In the genomic region with DNA sequence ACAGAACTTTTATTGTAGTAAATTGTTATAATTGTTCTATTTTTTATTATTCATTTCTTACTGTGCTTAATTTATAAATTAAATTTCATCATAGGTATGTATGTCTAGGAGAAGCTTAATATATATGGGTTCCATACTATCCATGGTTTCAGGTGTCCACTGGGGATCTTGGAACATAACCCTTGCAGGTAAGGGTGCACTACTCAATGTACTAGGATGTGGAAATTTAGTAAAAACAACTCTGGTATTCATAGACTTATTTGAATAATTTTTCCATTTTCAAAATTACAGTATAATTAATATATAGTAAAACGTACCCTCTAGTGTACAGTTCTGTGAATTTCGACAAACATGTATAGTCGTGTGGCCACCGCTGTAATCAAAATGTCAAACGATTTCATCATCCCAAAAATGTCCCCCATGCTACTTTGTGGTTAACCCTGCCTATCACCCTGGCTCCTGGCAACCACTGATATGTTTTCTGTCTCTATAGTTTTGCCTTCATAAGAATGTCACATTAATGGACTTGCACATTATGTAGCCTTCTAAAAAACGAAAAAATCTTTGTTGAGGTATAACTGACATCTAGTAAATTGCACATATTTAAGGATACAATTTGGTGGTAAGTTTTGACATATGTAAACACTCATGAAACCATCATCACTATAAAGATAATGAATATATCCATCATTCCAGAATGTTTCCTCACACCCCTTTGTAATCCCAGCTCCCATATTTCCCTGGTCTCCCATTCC, we compare ENCODE assay signal across 1 cellular context.
TF ChIP-seq lines count a peak whose summit lies in the region.

No MANE protein-coding gene starts in this region.

TF ChIP-seq in K562, 482 proteins besides CTCF, POLR2A, EP300 and RAD21 (continued from another document and continues in another):
- TF ChIP-seq HES1 (IDR thresholded peaks at IDR 0.05; ENCODE audit: low read depth), result peak; percentile 91
- TF ChIP-seq JUN (IDR thresholded peaks at IDR 0.05; ENCODE audit: borderline replicate concordance, low read depth, low read length), result peak; percentile 62
- no peak for TF ChIP-seq JUN (CRISPR knock-in tag; IDR thresholded peaks at IDR 0.05; ENCODE audit: borderline replicate concordance)
- TF ChIP-seq NCOA2 (IDR thresholded peaks at IDR 0.05; ENCODE audit: partially characterized antibody in 2 of 2), result peak; percentile 62 to 69
- no peak for TF ChIP-seq ZNF384 (IDR thresholded peaks at IDR 0.05; ENCODE audit: low read depth, low read length)
- TF ChIP-seq CHD2 (IDR thresholded peaks at IDR 0.05; ENCODE audit: low read depth, low read length), result no peak
- TF ChIP-seq SNAPC5 (CRISPR knock-in tag; IDR thresholded peaks at IDR 0.05), result no peak
- no peak for TF ChIP-seq MCM7 (IDR thresholded peaks at IDR 0.05)
- no peak for TF ChIP-seq NRF1 (conservative IDR thresholded peaks at IDR 0.05 in 1 of 2, IDR thresholded peaks at IDR 0.05 in 1 of 2)
- TF ChIP-seq FIP1L1 (IDR thresholded peaks at IDR 0.05; ENCODE audit: low read depth, low read length, poor library complexity, severe bottlenecking), result no peak
- TF ChIP-seq ZFP30 (CRISPR knock-in tag; IDR thresholded peaks at IDR 0.05; ENCODE audit: borderline replicate concordance), result no peak
- TF ChIP-seq, protein P1, sequence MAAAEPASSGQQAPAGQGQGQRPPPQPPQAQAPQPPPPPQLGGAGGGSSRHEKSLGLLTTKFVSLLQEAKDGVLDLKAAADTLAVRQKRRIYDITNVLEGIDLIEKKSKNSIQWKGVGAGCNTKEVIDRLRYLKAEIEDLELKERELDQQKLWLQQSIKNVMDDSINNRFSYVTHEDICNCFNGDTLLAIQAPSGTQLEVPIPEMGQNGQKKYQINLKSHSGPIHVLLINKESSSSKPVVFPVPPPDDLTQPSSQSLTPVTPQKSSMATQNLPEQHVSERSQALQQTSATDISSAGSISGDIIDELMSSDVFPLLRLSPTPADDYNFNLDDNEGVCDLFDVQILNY (CRISPR knock-in tag; IDR thresholded peaks at IDR 0.05), result no peak
- no peak for TF ChIP-seq ZFPM2 (CRISPR knock-in tag; IDR thresholded peaks at IDR 0.05)
- no peak for TF ChIP-seq ZNF23 (CRISPR knock-in tag; IDR thresholded peaks at IDR 0.05)
- TF ChIP-seq ZNF766 (CRISPR knock-in tag; conservative IDR thresholded peaks at IDR 0.05), result peak; percentile 92
- TF ChIP-seq ZNF239 (CRISPR knock-in tag; IDR thresholded peaks at IDR 0.05), result no peak
- TF ChIP-seq ELF1 (tag; IDR thresholded peaks at IDR 0.05), result no peak
- no peak for TF ChIP-seq KHSRP (IDR thresholded peaks at IDR 0.05)
- TF ChIP-seq ZNF41 (CRISPR knock-in tag; conservative IDR thresholded peaks at IDR 0.05), result no peak
- TF ChIP-seq E2F3 (CRISPR knock-in tag; IDR thresholded peaks at IDR 0.05), result no peak
- TF ChIP-seq RBM22 (IDR thresholded peaks at IDR 0.05; ENCODE audit: low read depth, low read length, poor library complexity, severe bottlenecking), result no peak
- TF ChIP-seq U2AF1 (optimal IDR thresholded peaks at IDR 0.05; ENCODE audit: low read depth, low read length), result no peak
- TF ChIP-seq ZNF133 (CRISPR knock-in tag; IDR thresholded peaks at IDR 0.05), result no peak
- no peak for TF ChIP-seq REST (CRISPR knock-in tag; IDR thresholded peaks at IDR 0.05; ENCODE audit: low read depth)
- TF ChIP-seq SFPQ (IDR thresholded peaks at IDR 0.05; ENCODE audit: low read depth, low read length), result no peak
- no peak for TF ChIP-seq ZNF778 (CRISPR knock-in tag; IDR thresholded peaks at IDR 0.05)
- no peak for TF ChIP-seq HCFC1 (IDR thresholded peaks at IDR 0.05; ENCODE audit: low read depth, low read length)
- TF ChIP-seq, protein P2, sequence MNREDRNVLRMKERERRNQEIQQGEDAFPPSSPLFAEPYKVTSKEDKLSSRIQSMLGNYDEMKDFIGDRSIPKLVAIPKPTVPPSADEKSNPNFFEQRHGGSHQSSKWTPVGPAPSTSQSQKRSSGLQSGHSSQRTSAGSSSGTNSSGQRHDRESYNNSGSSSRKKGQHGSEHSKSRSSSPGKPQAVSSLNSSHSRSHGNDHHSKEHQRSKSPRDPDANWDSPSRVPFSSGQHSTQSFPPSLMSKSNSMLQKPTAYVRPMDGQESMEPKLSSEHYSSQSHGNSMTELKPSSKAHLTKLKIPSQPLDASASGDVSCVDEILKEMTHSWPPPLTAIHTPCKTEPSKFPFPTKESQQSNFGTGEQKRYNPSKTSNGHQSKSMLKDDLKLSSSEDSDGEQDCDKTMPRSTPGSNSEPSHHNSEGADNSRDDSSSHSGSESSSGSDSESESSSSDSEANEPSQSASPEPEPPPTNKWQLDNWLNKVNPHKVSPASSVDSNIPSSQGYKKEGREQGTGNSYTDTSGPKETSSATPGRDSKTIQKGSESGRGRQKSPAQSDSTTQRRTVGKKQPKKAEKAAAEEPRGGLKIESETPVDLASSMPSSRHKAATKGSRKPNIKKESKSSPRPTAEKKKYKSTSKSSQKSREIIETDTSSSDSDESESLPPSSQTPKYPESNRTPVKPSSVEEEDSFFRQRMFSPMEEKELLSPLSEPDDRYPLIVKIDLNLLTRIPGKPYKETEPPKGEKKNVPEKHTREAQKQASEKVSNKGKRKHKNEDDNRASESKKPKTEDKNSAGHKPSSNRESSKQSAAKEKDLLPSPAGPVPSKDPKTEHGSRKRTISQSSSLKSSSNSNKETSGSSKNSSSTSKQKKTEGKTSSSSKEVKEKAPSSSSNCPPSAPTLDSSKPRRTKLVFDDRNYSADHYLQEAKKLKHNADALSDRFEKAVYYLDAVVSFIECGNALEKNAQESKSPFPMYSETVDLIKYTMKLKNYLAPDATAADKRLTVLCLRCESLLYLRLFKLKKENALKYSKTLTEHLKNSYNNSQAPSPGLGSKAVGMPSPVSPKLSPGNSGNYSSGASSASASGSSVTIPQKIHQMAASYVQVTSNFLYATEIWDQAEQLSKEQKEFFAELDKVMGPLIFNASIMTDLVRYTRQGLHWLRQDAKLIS (CRISPR knock-in tag; IDR thresholded peaks at IDR 0.05), result peak; percentile 79; the same call in 1 of the 2 replicates
- TF ChIP-seq, protein P3, sequence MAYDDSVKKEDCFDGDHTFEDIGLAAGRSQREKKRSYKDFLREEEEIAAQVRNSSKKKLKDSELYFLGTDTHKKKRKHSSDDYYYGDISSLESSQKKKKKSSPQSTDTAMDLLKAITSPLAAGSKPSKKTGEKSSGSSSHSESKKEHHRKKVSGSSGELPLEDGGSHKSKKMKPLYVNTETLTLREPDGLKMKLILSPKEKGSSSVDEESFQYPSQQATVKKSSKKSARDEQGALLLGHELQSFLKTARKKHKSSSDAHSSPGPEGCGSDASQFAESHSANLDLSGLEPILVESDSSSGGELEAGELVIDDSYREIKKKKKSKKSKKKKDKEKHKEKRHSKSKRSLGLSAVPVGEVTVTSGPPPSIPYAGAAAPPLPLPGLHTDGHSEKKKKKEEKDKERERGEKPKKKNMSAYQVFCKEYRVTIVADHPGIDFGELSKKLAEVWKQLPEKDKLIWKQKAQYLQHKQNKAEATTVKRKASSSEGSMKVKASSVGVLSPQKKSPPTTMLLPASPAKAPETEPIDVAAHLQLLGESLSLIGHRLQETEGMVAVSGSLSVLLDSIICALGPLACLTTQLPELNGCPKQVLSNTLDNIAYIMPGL (CRISPR knock-in tag; IDR thresholded peaks at IDR 0.05), result no peak
- TF ChIP-seq PPARD (CRISPR knock-in tag; IDR thresholded peaks at IDR 0.05), result no peak
- TF ChIP-seq ZNF699 (CRISPR knock-in tag; IDR thresholded peaks at IDR 0.05; ENCODE audit: insufficient replicate concordance), result no peak
- no peak for TF ChIP-seq GTF2A2 (tag; IDR thresholded peaks at IDR 0.05)
- TF ChIP-seq ZNF583 (CRISPR knock-in tag; IDR thresholded peaks at IDR 0.05), result no peak
- TF ChIP-seq PHB (CRISPR knock-in tag; IDR thresholded peaks at IDR 0.05), result no peak
- TF ChIP-seq ZNF644 (tag; IDR thresholded peaks at IDR 0.05; ENCODE audit: low read depth), result peak; percentile 91
- TF ChIP-seq MTA3 (IDR thresholded peaks at IDR 0.05; ENCODE audit: borderline replicate concordance), result no peak
- TF ChIP-seq CEBPB (tag; IDR thresholded peaks at IDR 0.05), result peak; percentile 97
- peak; percentile 83 for TF ChIP-seq CBFA2T2 (conservative IDR thresholded peaks at IDR 0.05)
- TF ChIP-seq ZFP36 (IDR thresholded peaks at IDR 0.05; ENCODE audit: low read depth, low read length, partially characterized antibody), result no peak
- no peak for TF ChIP-seq NR4A1 (CRISPR knock-in tag; IDR thresholded peaks at IDR 0.05)
- TF ChIP-seq NR4A1 (tag; IDR thresholded peaks at IDR 0.05), result peak; percentile 54; the same call in 1 of the 2 replicates
- no peak for TF ChIP-seq GTF2E2 (tag; IDR thresholded peaks at IDR 0.05)
- TF ChIP-seq ZNF212 (CRISPR knock-in tag; IDR thresholded peaks at IDR 0.05), result no peak
- TF ChIP-seq HDAC8 (tag; IDR thresholded peaks at IDR 0.05), result peak; percentile 11
- TF ChIP-seq ZNF76 (CRISPR knock-in tag; IDR thresholded peaks at IDR 0.05; ENCODE audit: borderline replicate concordance), result no peak
- TF ChIP-seq ERF (CRISPR knock-in tag; IDR thresholded peaks at IDR 0.05), result no peak
- no peak for TF ChIP-seq ZNF408 (CRISPR knock-in tag; IDR thresholded peaks at IDR 0.05; ENCODE audit: low read depth)
- TF ChIP-seq TCFL5 (CRISPR knock-in tag; conservative IDR thresholded peaks at IDR 0.05), result no peak; the same call in 1 of the 2 replicates
- TF ChIP-seq THRAP3 (IDR thresholded peaks at IDR 0.05; ENCODE audit: borderline replicate concordance), result no peak
- no peak for TF ChIP-seq E2F8 (IDR thresholded peaks at IDR 0.05; ENCODE audit: low read depth, partially characterized antibody)
